In the genomic region with DNA sequence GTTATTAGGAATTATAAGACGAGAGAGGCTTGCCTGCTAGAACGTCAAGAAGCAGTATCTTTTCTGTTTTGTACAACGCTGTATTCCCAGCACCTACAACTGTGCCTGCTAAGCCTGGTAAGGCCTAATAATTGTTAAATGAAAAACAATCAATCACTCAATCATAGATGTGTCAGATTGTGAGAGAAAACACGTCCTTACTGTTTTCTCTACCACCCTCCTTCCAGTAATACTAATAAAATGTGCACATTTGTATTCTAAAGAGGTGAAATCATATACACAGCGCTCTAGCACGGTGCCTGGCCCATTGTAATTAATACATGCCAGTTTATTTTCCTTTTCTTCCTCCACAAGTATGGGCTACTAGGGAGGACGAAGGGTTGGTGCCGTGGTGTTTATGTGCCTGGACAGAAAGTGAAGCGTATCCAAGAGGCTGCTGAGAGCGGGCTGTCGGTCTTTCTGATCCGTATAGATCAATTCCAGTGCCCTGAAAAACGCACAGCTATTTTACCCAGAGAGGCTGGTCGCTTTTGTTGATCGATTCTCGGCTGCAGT, we compare ENCODE assay signal across 8 cellular contexts. TPM values are rescaled to one million over a fixed set of nuclear protein-coding genes. Genes with fewer than 3 reads are reported as not detected.
DNase-seq lines count a peak whose midpoint lies in the region; ATAC-seq, FAIRE-seq and TF ChIP-seq lines count a peak whose summit lies in the region.

No MANE protein-coding gene starts in this region.

- no peak for TF ChIP-seq POLR2A in GM12891 (IDR thresholded peaks at IDR 0.05; ENCODE audit: low read depth, low read length)

- no peaks in the 10 kb centered on the region for H3K9me2 ChIP-seq in SU-DHL-6 (replicated peaks; ENCODE audit: insufficient read depth, low read length)

- H3K9me3 ChIP-seq in SU-DHL-6 (ENCODE audit: insufficient read depth, low read length), result no peaks in the 10 kb centered on the region
- no peaks in the 10 kb centered on the region for H3K9me3 ChIP-seq in right cardiac atrium (ENCODE audit: control insufficient read depth, low read length)
- H3K9me3 ChIP-seq in skeletal muscle tissue (ENCODE audit: control insufficient read depth in 3 of 3, low read length in 3 of 3), result no peaks in the 10 kb centered on the region

- no peak for DNase-seq in GM12891 (ENCODE audit: insufficient read length, low spot score)
- no peak for DNase-seq in right cardiac atrium
- DNase-seq in T1000 (lab: John Stamatoyannopoulos, UW), result no peak

- H3K9ac ChIP-seq in SU-DHL-6 (ENCODE audit: low read length) (peak overlapping the region; percentile 63), skeletal muscle tissue (ENCODE audit: low read depth in 1 of 3, low read length in 3 of 3) (peak overlapping the region; percentile 74 to 84 (median 77))

- H3K27me3 ChIP-seq in SU-DHL-6 (ENCODE audit: low read length), result no peaks in the 10 kb centered on the region
- H3K27me3 ChIP-seq in right cardiac atrium (ENCODE audit: control insufficient read depth, insufficient read depth), result no peaks in the 10 kb centered on the region
- no peaks in the 10 kb centered on the region for H3K27me3 ChIP-seq in skeletal muscle tissue (ENCODE audit: control insufficient read depth in 3 of 3, insufficient read depth in 3 of 3, low read length in 3 of 3)

- peaks cover 29% of the 10 kb centered on the region for H3F3A ChIP-seq in SU-DHL-6 (ENCODE audit: insufficient read depth)

- no peak for TF ChIP-seq CTCF in SU-DHL-6 (IDR thresholded peaks at IDR 0.05; ENCODE audit: insufficient read depth, low read length, poor library complexity, severe bottlenecking)

- WGBS in right cardiac atrium, result 25% methylated on average over 16 of the region's 16 CpGs

- H3K4me1 ChIP-seq in right cardiac atrium (ENCODE audit: control insufficient read depth, insufficient read depth, low read length) (peaks cover 2% of the 10 kb centered on the region), skeletal muscle tissue (ENCODE audit: control insufficient read depth in 3 of 3, insufficient read depth in 3 of 3, low read length in 3 of 3) (peaks cover 7 to 23% (median 14%) of the 10 kb centered on the region in 3 donors)

- H3K36me3 ChIP-seq in SU-DHL-6 (ENCODE audit: low read length) (no peaks in the 10 kb centered on the region), skeletal muscle tissue (ENCODE audit: control insufficient read depth in 3 of 3, insufficient read depth in 3 of 3, low read length in 3 of 3) (no peaks in the 10 kb centered on the region)

- no peak overlapping the region for H2AFZ ChIP-seq in SU-DHL-6 (ENCODE audit: low read depth, low read length, severe bottlenecking)

- H3K27ac ChIP-seq in SU-DHL-6 (ENCODE audit: low read depth, low read length) (no peak overlapping the region), right cardiac atrium (ENCODE audit: low read length) (no peak overlapping the region), skeletal muscle tissue (ENCODE audit: low read depth, low read length) (peak overlapping the region; percentile 80)

- H3K4me2 ChIP-seq in SU-DHL-6 (ENCODE audit: low read depth, low read length, poor library complexity, severe bottlenecking), result peak overlapping the region; percentile 82

- intact Hi-C loops in right cardiac atrium (cut with DNase I), result no loop called here

- no peak overlapping the region for H3K4me3 ChIP-seq in SU-DHL-6 (ENCODE audit: insufficient read depth, low read length, poor library complexity, severe bottlenecking)
- peak overlapping the region; percentile 75 for H3K4me3 ChIP-seq in right cardiac atrium (ENCODE audit: low read length)
- H3K4me3 ChIP-seq in skeletal muscle tissue (ENCODE audit: low read length in 3 of 3), result peak overlapping the region; percentile 52 to 84 (median 77)

- peaks cover 25% of the 10 kb centered on the region for H3K79me2 ChIP-seq in SU-DHL-6 (ENCODE audit: insufficient read depth, low read length)

- peak; percentile 75 for FAIRE-seq in GM12891 (lab: Jason Lieb, UNC)

- ATAC-seq in right cardiac atrium, result no peak
- ATAC-seq in GM19463 (IDR thresholded peaks at IDR 0.05; ENCODE audit: unreplicated experiment), result no peak
- ATAC-seq in HG03442 (IDR thresholded peaks at IDR 0.05; ENCODE audit: unreplicated experiment), result no peak
- no peak for ATAC-seq in GM18909 (IDR thresholded peaks at IDR 0.05; ENCODE audit: poor library complexity, unreplicated experiment)

- H4K20me1 ChIP-seq in SU-DHL-6 (ENCODE audit: low read depth, low read length), result peaks cover 9% of the 10 kb centered on the region; the same call in 1 of the 2 replicates

TF ChIP-seq in GM12891, 5 proteins besides CTCF, POLR2A, EP300 and RAD21:
- TF ChIP-seq POLR2AphosphoS5 (IDR thresholded peaks at IDR 0.05; ENCODE audit: low read depth, low read length) (no peak), POU2F2 (IDR thresholded peaks at IDR 0.05; ENCODE audit: low read depth, low read length) (no peak), SPI1 (IDR thresholded peaks at IDR 0.05; ENCODE audit: low read depth, low read length) (no peak), PAX5 (IDR thresholded peaks at IDR 0.05; ENCODE audit: insufficient read depth, low read length, severe bottlenecking) (no peak), TAF1 (IDR thresholded peaks at IDR 0.05; ENCODE audit: low read depth, low read length) (no peak)
TF ChIP-seq in GM12891: peak in this region for 0.

RNA-seq across cellular contexts. Expression of a gene that starts 1.5 kb away (rescaled TPM):
- polyA plus RNA-seq in GM12891 (2012; ENCODE audit: low read depth, missing spikeins), result 9.2 TPM
- total RNA-seq in right cardiac atrium (10 to 100 TPM; 10.3 to 15.4 (median 11.0) TPM), skeletal muscle tissue (43.3 TPM)
- polyA plus RNA-seq in right cardiac atrium, result 7.0 TPM
